ENCODE assay signal across 1 cellular context in the genomic region with DNA sequence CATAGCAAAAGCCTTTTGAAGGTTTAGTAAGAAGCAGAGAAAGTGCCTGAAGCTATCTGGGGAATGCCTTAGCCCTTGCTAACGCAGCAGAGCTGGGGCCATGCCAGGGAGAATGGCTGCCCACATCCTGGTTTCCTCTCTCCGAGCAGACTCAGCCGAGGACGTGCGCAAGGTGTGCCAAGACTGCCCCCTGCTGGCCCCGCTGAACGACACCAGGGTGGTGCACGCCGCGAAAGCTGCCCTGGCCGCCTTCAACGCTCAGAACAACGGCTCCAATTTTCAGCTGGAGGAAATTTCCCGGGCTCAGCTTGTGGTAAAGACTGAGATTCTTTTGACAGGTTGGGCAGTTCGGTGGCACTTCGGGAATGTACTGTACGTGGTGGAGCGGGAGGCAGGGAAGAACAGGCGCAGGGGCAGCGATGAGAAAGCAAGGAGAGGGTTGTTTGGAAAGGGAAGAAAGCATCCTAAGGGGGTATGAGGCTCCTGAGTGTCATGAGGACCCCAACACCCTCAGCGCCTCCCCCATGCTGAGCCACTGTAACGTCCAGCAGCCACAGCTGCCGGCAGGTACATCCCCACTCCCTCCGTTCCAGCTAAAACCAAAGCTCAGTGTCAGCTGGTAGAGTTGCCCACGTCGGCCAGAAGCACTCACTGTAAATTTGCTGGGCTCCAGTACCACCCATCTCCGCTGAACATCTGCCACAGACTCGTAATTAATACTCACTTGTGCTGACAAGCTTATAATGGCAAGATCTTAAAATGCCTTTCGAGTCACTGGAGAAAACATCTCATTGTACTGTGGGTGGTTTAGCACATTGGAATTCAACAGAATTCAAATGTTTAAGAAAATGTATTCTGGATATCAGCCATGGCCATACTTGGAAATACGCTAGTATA.
TF ChIP-seq lines count a peak whose summit lies in the region.

No MANE protein-coding gene starts in this region.

TF ChIP-seq in K562, 482 proteins besides CTCF, POLR2A, EP300 and RAD21 (continued from another document and continues in another):
- TF ChIP-seq, protein P1, sequence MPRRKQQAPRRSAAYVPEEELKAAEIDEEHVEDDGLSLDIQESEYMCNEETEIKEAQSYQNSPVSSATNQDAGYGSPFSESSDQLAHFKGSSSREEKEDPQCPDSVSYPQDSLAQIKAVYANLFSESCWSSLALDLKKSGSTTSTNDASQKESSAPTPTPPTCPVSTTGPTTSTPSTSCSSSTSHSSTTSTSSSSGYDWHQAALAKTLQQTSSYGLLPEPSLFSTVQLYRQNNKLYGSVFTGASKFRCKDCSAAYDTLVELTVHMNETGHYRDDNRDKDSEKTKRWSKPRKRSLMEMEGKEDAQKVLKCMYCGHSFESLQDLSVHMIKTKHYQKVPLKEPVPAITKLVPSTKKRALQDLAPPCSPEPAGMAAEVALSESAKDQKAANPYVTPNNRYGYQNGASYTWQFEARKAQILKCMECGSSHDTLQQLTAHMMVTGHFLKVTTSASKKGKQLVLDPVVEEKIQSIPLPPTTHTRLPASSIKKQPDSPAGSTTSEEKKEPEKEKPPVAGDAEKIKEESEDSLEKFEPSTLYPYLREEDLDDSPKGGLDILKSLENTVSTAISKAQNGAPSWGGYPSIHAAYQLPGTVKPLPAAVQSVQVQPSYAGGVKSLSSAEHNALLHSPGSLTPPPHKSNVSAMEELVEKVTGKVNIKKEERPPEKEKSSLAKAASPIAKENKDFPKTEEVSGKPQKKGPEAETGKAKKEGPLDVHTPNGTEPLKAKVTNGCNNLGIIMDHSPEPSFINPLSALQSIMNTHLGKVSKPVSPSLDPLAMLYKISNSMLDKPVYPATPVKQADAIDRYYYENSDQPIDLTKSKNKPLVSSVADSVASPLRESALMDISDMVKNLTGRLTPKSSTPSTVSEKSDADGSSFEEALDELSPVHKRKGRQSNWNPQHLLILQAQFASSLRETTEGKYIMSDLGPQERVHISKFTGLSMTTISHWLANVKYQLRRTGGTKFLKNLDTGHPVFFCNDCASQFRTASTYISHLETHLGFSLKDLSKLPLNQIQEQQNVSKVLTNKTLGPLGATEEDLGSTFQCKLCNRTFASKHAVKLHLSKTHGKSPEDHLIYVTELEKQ (CRISPR knock-in tag; IDR thresholded peaks at IDR 0.05), result no peak
- no peak for TF ChIP-seq ZNF175 (CRISPR knock-in tag; IDR thresholded peaks at IDR 0.05; ENCODE audit: low read depth)
- TF ChIP-seq ZNF133 (CRISPR knock-in tag; IDR thresholded peaks at IDR 0.05), result no peak
- no peak for TF ChIP-seq MTA2 (IDR thresholded peaks at IDR 0.05; ENCODE audit: low read depth)
- TF ChIP-seq KDM4B (IDR thresholded peaks at IDR 0.05; ENCODE audit: borderline replicate concordance in 2 of 2, low read depth in 1 of 2), result no peak
- no peak for TF ChIP-seq CEBPG (CRISPR knock-in tag; IDR thresholded peaks at IDR 0.05)
- no peak for TF ChIP-seq CEBPG (tag; conservative IDR thresholded peaks at IDR 0.05 in 1 of 2, IDR thresholded peaks at IDR 0.05 in 1 of 2)
- TF ChIP-seq BRCA1 (IDR thresholded peaks at IDR 0.05), result no peak
- no peak for TF ChIP-seq BRCA1 (CRISPR knock-in tag; IDR thresholded peaks at IDR 0.05)
- TF ChIP-seq RBM34 (IDR thresholded peaks at IDR 0.05; ENCODE audit: borderline replicate concordance, insufficient read depth, low read length), result no peak
- no peak for TF ChIP-seq ATF1 (CRISPR knock-in tag; IDR thresholded peaks at IDR 0.05)
- TF ChIP-seq ATF1 (tag; IDR thresholded peaks at IDR 0.05), result 0 out of 2 replicates have a peak, but pooled peaks have one; percentile 14
- TF ChIP-seq TSC22D4 (tag; IDR thresholded peaks at IDR 0.05), result no peak
- no peak for TF ChIP-seq PTTG1 (tag; IDR thresholded peaks at IDR 0.05; ENCODE audit: low read depth)
- TF ChIP-seq, protein P2, sequence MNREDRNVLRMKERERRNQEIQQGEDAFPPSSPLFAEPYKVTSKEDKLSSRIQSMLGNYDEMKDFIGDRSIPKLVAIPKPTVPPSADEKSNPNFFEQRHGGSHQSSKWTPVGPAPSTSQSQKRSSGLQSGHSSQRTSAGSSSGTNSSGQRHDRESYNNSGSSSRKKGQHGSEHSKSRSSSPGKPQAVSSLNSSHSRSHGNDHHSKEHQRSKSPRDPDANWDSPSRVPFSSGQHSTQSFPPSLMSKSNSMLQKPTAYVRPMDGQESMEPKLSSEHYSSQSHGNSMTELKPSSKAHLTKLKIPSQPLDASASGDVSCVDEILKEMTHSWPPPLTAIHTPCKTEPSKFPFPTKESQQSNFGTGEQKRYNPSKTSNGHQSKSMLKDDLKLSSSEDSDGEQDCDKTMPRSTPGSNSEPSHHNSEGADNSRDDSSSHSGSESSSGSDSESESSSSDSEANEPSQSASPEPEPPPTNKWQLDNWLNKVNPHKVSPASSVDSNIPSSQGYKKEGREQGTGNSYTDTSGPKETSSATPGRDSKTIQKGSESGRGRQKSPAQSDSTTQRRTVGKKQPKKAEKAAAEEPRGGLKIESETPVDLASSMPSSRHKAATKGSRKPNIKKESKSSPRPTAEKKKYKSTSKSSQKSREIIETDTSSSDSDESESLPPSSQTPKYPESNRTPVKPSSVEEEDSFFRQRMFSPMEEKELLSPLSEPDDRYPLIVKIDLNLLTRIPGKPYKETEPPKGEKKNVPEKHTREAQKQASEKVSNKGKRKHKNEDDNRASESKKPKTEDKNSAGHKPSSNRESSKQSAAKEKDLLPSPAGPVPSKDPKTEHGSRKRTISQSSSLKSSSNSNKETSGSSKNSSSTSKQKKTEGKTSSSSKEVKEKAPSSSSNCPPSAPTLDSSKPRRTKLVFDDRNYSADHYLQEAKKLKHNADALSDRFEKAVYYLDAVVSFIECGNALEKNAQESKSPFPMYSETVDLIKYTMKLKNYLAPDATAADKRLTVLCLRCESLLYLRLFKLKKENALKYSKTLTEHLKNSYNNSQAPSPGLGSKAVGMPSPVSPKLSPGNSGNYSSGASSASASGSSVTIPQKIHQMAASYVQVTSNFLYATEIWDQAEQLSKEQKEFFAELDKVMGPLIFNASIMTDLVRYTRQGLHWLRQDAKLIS (CRISPR knock-in tag; IDR thresholded peaks at IDR 0.05), result no peak
- TF ChIP-seq TCFL5 (CRISPR knock-in tag; conservative IDR thresholded peaks at IDR 0.05), result no peak
- no peak for TF ChIP-seq ETS2 (tag; IDR thresholded peaks at IDR 0.05; ENCODE audit: borderline replicate concordance, poor library complexity, severe bottlenecking)
- TF ChIP-seq KHSRP (IDR thresholded peaks at IDR 0.05), result no peak
- TF ChIP-seq ZNF561 (CRISPR knock-in tag; conservative IDR thresholded peaks at IDR 0.05), result no peak
- no peak for TF ChIP-seq GATAD2B (IDR thresholded peaks at IDR 0.05; ENCODE audit: borderline replicate concordance)
- TF ChIP-seq MXI1 (IDR thresholded peaks at IDR 0.05; ENCODE audit: low read depth, low read length), result no peak
- TF ChIP-seq GATAD2A (IDR thresholded peaks at IDR 0.05), result no peak
- no peak for TF ChIP-seq ARHGAP35 (IDR thresholded peaks at IDR 0.05; ENCODE audit: partially characterized antibody)
- no peak for TF ChIP-seq CC2D1A (IDR thresholded peaks at IDR 0.05)
- no peak for TF ChIP-seq RBBP5 (IDR thresholded peaks at IDR 0.05; ENCODE audit: borderline replicate concordance, insufficient read depth, low read length, poor library complexity, severe bottlenecking)
- no peak for TF ChIP-seq ZNF274 (IDR thresholded peaks at IDR 0.05; ENCODE audit: borderline replicate concordance, low read depth, low read length)
- no peak for TF ChIP-seq GABPB2 (CRISPR knock-in tag; conservative IDR thresholded peaks at IDR 0.05)
- TF ChIP-seq, protein P3, sequence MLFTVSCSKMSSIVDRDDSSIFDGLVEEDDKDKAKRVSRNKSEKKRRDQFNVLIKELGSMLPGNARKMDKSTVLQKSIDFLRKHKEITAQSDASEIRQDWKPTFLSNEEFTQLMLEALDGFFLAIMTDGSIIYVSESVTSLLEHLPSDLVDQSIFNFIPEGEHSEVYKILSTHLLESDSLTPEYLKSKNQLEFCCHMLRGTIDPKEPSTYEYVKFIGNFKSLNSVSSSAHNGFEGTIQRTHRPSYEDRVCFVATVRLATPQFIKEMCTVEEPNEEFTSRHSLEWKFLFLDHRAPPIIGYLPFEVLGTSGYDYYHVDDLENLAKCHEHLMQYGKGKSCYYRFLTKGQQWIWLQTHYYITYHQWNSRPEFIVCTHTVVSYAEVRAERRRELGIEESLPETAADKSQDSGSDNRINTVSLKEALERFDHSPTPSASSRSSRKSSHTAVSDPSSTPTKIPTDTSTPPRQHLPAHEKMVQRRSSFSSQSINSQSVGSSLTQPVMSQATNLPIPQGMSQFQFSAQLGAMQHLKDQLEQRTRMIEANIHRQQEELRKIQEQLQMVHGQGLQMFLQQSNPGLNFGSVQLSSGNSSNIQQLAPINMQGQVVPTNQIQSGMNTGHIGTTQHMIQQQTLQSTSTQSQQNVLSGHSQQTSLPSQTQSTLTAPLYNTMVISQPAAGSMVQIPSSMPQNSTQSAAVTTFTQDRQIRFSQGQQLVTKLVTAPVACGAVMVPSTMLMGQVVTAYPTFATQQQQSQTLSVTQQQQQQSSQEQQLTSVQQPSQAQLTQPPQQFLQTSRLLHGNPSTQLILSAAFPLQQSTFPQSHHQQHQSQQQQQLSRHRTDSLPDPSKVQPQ (CRISPR knock-in tag; IDR thresholded peaks at IDR 0.05; ENCODE audit: borderline replicate concordance), result no peak
- TF ChIP-seq, protein P4, sequence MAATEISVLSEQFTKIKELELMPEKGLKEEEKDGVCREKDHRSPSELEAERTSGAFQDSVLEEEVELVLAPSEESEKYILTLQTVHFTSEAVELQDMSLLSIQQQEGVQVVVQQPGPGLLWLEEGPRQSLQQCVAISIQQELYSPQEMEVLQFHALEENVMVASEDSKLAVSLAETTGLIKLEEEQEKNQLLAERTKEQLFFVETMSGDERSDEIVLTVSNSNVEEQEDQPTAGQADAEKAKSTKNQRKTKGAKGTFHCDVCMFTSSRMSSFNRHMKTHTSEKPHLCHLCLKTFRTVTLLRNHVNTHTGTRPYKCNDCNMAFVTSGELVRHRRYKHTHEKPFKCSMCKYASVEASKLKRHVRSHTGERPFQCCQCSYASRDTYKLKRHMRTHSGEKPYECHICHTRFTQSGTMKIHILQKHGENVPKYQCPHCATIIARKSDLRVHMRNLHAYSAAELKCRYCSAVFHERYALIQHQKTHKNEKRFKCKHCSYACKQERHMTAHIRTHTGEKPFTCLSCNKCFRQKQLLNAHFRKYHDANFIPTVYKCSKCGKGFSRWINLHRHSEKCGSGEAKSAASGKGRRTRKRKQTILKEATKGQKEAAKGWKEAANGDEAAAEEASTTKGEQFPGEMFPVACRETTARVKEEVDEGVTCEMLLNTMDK (IDR thresholded peaks at IDR 0.05; ENCODE audit: borderline replicate concordance, insufficient read depth, low read depth, low read length, poor library complexity, severe bottlenecking), result peak; percentile 69
- TF ChIP-seq TGIF2 (CRISPR knock-in tag; IDR thresholded peaks at IDR 0.05), result no peak
- TF ChIP-seq ILK (tag; IDR thresholded peaks at IDR 0.05; ENCODE audit: borderline replicate concordance, low read depth), result no peak
- TF ChIP-seq SNRNP70 (optimal IDR thresholded peaks at IDR 0.05; ENCODE audit: low read depth, low read length), result no peak
- TF ChIP-seq ELF2 (CRISPR knock-in tag; IDR thresholded peaks at IDR 0.05), result no peak
- TF ChIP-seq FOXA3 (CRISPR knock-in tag; conservative IDR thresholded peaks at IDR 0.05 in 1 of 2, IDR thresholded peaks at IDR 0.05 in 1 of 2), result no peak
- no peak for TF ChIP-seq KAT8 (IDR thresholded peaks at IDR 0.05; ENCODE audit: low read depth)
- TF ChIP-seq ZNF140 (CRISPR knock-in tag; IDR thresholded peaks at IDR 0.05), result no peak
- TF ChIP-seq ZNF324 (CRISPR knock-in tag; IDR thresholded peaks at IDR 0.05), result no peak
- TF ChIP-seq HEY1 (CRISPR knock-in tag; IDR thresholded peaks at IDR 0.05; ENCODE audit: borderline replicate concordance), result no peak
- no peak for TF ChIP-seq RFX7 (CRISPR knock-in tag; IDR thresholded peaks at IDR 0.05)
- no peak for TF ChIP-seq TBP (optimal IDR thresholded peaks at IDR 0.05; ENCODE audit: low read depth, low read length)
- TF ChIP-seq NBN (IDR thresholded peaks at IDR 0.05; ENCODE audit: low read depth), result 0 out of 2 replicates have a peak, but pooled peaks have one; percentile 18
- TF ChIP-seq SMARCA5 (IDR thresholded peaks at IDR 0.05), result no peak
- no peak for TF ChIP-seq DMBX1 (CRISPR knock-in tag; IDR thresholded peaks at IDR 0.05; ENCODE audit: borderline replicate concordance)
- TF ChIP-seq, protein P5, sequence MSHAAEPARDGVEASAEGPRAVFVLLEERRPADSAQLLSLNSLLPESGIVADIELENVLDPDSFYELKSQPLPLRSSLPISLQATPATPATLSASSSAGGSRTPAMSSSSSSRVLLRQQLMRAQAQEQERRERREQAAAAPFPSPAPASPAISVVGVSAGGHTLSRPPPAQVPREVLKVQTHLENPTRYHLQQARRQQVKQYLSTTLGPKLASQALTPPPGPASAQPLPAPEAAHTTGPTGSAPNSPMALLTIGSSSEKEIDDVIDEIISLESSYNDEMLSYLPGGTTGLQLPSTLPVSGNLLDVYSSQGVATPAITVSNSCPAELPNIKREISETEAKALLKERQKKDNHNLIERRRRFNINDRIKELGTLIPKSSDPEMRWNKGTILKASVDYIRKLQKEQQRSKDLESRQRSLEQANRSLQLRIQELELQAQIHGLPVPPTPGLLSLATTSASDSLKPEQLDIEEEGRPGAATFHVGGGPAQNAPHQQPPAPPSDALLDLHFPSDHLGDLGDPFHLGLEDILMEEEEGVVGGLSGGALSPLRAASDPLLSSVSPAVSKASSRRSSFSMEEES (CRISPR knock-in tag; IDR thresholded peaks at IDR 0.05), result no peak
- TF ChIP-seq ZNF707 (CRISPR knock-in tag; conservative IDR thresholded peaks at IDR 0.05), result no peak
- TF ChIP-seq CHD1 (IDR thresholded peaks at IDR 0.05; ENCODE audit: low read length), result no peak
- no peak for TF ChIP-seq ETV1 (tag; conservative IDR thresholded peaks at IDR 0.05; ENCODE audit: low read depth)
- TF ChIP-seq CBX5 (IDR thresholded peaks at IDR 0.05; ENCODE audit: borderline replicate concordance, low read depth), result 0 out of 2 replicates have a peak, but pooled peaks have one; percentile 11
- TF ChIP-seq, protein P6, sequence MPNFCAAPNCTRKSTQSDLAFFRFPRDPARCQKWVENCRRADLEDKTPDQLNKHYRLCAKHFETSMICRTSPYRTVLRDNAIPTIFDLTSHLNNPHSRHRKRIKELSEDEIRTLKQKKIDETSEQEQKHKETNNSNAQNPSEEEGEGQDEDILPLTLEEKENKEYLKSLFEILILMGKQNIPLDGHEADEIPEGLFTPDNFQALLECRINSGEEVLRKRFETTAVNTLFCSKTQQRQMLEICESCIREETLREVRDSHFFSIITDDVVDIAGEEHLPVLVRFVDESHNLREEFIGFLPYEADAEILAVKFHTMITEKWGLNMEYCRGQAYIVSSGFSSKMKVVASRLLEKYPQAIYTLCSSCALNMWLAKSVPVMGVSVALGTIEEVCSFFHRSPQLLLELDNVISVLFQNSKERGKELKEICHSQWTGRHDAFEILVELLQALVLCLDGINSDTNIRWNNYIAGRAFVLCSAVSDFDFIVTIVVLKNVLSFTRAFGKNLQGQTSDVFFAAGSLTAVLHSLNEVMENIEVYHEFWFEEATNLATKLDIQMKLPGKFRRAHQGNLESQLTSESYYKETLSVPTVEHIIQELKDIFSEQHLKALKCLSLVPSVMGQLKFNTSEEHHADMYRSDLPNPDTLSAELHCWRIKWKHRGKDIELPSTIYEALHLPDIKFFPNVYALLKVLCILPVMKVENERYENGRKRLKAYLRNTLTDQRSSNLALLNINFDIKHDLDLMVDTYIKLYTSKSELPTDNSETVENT (CRISPR knock-in tag; IDR thresholded peaks at IDR 0.05), result no peak
- peak; percentile 61; the same call in 1 of the 2 replicates for TF ChIP-seq CTBP1 (IDR thresholded peaks at IDR 0.05; ENCODE audit: borderline replicate concordance)
- no peak for TF ChIP-seq BDP1 (IDR thresholded peaks at IDR 0.05; ENCODE audit: insufficient read depth, insufficient read length)
- 0 out of 2 replicates have a peak, but pooled peaks have one; percentile 37 for TF ChIP-seq SP1 (CRISPR knock-in tag; IDR thresholded peaks at IDR 0.05)
- peak; percentile 14; the same call in 1 of the 2 replicates for TF ChIP-seq BCOR (IDR thresholded peaks at IDR 0.05)
- TF ChIP-seq HNRNPLL (IDR thresholded peaks at IDR 0.05; ENCODE audit: low read depth, low read length, poor library complexity, severe bottlenecking), result no peak
